Comparison of ENCODE assay signal across 8 cellular contexts in genomic region chr18:13577091-13577697, GRCh38.
A peak's percentile ranks its signal among the peaks of the same experiment; 100 is the strongest.
DNase-seq lines count a peak whose midpoint lies in the region; ATAC-seq lines count a peak whose summit lies in the region.

No MANE protein-coding gene starts in this region.

- H3K4me1 ChIP-seq in CD4-positive, alpha-beta memory T cell (ENCODE audit: insufficient read depth, low read length): peaks cover 36% of the 10 kb centered on the region
- peaks cover 2% of the 10 kb centered on the region for H3K4me1 ChIP-seq in right cardiac atrium (ENCODE audit: control insufficient read depth, insufficient read depth, low read length)

- POLR2A ChIA-PET in CD4-positive, alpha-beta memory T cell (lab: Charles Lee; ENCODE audit: partially characterized antibody): interaction anchor here (1.3 kb wide), 1 partner anchor 34 kb away, joined by 4 read pairs; no protein-coding TSS in a partner anchor

- peak; percentile 91 for ATAC-seq in GM19395 (IDR thresholded peaks at IDR 0.05; ENCODE audit: unreplicated experiment)
- peak; percentile 79 for ATAC-seq in HG03439 (IDR thresholded peaks at IDR 0.05; ENCODE audit: unreplicated experiment)
- peak; percentile 45 to 53 for ATAC-seq in right cardiac atrium

- intact Hi-C loops in CD4-positive, alpha-beta memory T cell (cut with micrococcal nuclease): no loop called here
- intact Hi-C loops in right cardiac atrium (cut with DNase I): no loop called here

- CTCF ChIA-PET in CD4-positive, alpha-beta memory T cell (lab: Charles Lee; ENCODE audit: partially characterized antibody): interaction anchor here (0.8 to 1.9 kb wide), 4 partner anchors 14 to 35 kb away, joined by 3 to 6 read pairs (median 4); no protein-coding TSS in a partner anchor

- 56% methylated on average over 10 of the region's 10 CpGs for WGBS in right cardiac atrium

- H3K36me3 ChIP-seq in CD4-positive, alpha-beta memory T cell (ENCODE audit: insufficient read depth, low read length): no peaks in the 10 kb centered on the region

- peaks cover 2 to 7% of the 10 kb centered on the region in 2 donors for H3K36me3 Mint-ChIP-seq in CD4-positive, alpha-beta memory T cell

- peaks cover 32 to 50% (median 40%) of the 10 kb centered on the region in 4 donors for H3K4me1 Mint-ChIP-seq in CD4-positive, alpha-beta memory T cell

- no peak for DNase-seq in CD4-positive, alpha-beta memory T cell
- peak; percentile 43 to 63 for DNase-seq in activated CD4-positive, alpha-beta T cell treated with anti-CD3 and anti-CD28 coated beads, Interleukin-2, amount 50 U/mL, for 48 hours
- DNase-seq in right cardiac atrium (no peak), iPS-NIHi11 (ENCODE audit: low spot score) (no peak), SW480 (ENCODE audit: low spot score) (no peak), NCI-H146 (lab: John Stamatoyannopoulos, UW) (no peak)

- H3K9me3 ChIP-seq in CD4-positive, alpha-beta memory T cell (ENCODE audit: control insufficient read depth in 1 of 2, low read length in 2 of 2): no peaks in the 10 kb centered on the region
- no peaks in the 10 kb centered on the region for H3K9me3 ChIP-seq in right cardiac atrium (ENCODE audit: control insufficient read depth, low read length)

- H3K27ac Mint-ChIP-seq in CD4-positive, alpha-beta memory T cell: peak overlapping the region in 5 of 7 donors; percentile 0 to 83 (median 72)

- no peaks in the 10 kb centered on the region for H3K27me3 ChIP-seq in CD4-positive, alpha-beta memory T cell (ENCODE audit: insufficient read depth, low read length)
- no peaks in the 10 kb centered on the region for H3K27me3 ChIP-seq in right cardiac atrium (ENCODE audit: control insufficient read depth, insufficient read depth)

- no peaks in the 10 kb centered on the region for H3K9me3 Mint-ChIP-seq in CD4-positive, alpha-beta memory T cell

- H3K4me3 ChIP-seq in CD4-positive, alpha-beta memory T cell (ENCODE audit: low read length in 2 of 2): no peak overlapping the region
- no peak overlapping the region for H3K4me3 ChIP-seq in right cardiac atrium (ENCODE audit: low read length)

- H3K4me3 Mint-ChIP-seq in CD4-positive, alpha-beta memory T cell: peak overlapping the region; percentile 7 to 81 (median 70)

- no peaks in the 10 kb centered on the region for H3K27me3 Mint-ChIP-seq in CD4-positive, alpha-beta memory T cell

- no peak overlapping the region for H3K27ac ChIP-seq in CD4-positive, alpha-beta memory T cell (ENCODE audit: low read depth, low read length)
- H3K27ac ChIP-seq in right cardiac atrium (ENCODE audit: low read length): no peak overlapping the region

Comparison
In these comparisons a context has a peak if more than half of its experiments do, and no peak if none do; other contexts are left out.
1. DNase-seq: peak in activated CD4-positive, alpha-beta T cell treated with anti-CD3 and anti-CD28 coated beads, Interleukin-2, amount 50 U/mL, for 48 hours (2 of 2); none in CD4-positive, alpha-beta memory T cell (0 of 5), right cardiac atrium (0 of 3), iPS-NIHi11 (single experiment), SW480 (single experiment) and NCI-H146 (single experiment).
2. Peak in every context shown above with its lines, with median percentiles within 50 percentile points of each other: ATAC-seq.